ENCODE assay signal across 8 cellular contexts in genomic region chr3:119257654-119258410, GRCh38. TPM values are rescaled to one million over a fixed set of nuclear protein-coding genes. Genes with fewer than 3 reads are reported as not detected.
A peak's percentile ranks its signal among the peaks of the same experiment; 100 is the strongest.
DNase-seq lines count a peak whose midpoint lies in the region; ATAC-seq and TF ChIP-seq lines count a peak whose summit lies in the region.

No MANE protein-coding gene starts in this region.

- H3K9me3 ChIP-seq in fibroblast of lung (ENCODE audit: control insufficient read depth, insufficient read depth, low read depth, low read length) (no peaks in the 10 kb centered on the region), ascending aorta (no peaks in the 10 kb centered on the region)

- H3K4me1 Mint-ChIP-seq in stimulated activated naive CD8-positive, alpha-beta T cell treated with anti-CD3 and anti-CD28 coated beads, Interleukin-15, amount 100 ng/mL, for 72 hours: no peaks in the 10 kb centered on the region

- no peaks in the 10 kb centered on the region for H3K79me2 ChIP-seq in fibroblast of lung (ENCODE audit: control insufficient read depth, insufficient read depth, low read length)

- no peak for DNase-seq in stimulated activated naive CD8-positive, alpha-beta T cell treated with anti-CD3 and anti-CD28 coated beads, Interleukin-15, Interleukin-2, amounts not matched to agents 100 U/mL and 50 U/mL, for 24 hours
- DNase-seq in stimulated activated naive CD8-positive, alpha-beta T cell treated with anti-CD3 and anti-CD28 coated beads, Interleukin-15, amount 100 ng/mL, for 72 hours: no peak
- peak; percentile 29 to 41 for DNase-seq in Kasumi-1 (lab: John Stamatoyannopoulos, UW)
- DNase-seq in fibroblast of lung (ENCODE audit: low read depth in 2 of 2): peak; percentile 33 to 78
- no peak for DNase-seq in activated CD4-positive, CD25-positive, alpha-beta regulatory T cell treated with anti-CD3 and anti-CD28 coated beads, Interleukin-2, amount 50 U/mL, for 72 hours
- DNase-seq in activated CD4-positive, alpha-beta T cell treated with anti-CD3 and anti-CD28 coated beads for 4 hours: no peak
- DNase-seq in activated naive CD4-positive, alpha-beta T cell treated with anti-CD3 and anti-CD28 coated beads, Interleukin-2, amount 50 U/mL, for 72 hours (ENCODE audit: low spot score in 2 of 2): no peak
- DNase-seq in ascending aorta (ENCODE audit: low spot score in 2 of 2): no peak

- no peaks in the 10 kb centered on the region for H3K27me3 Mint-ChIP-seq in stimulated activated naive CD8-positive, alpha-beta T cell treated with anti-CD3 and anti-CD28 coated beads, Interleukin-15, amount 100 ng/mL, for 72 hours

- no peak overlapping the region for H3K9ac ChIP-seq in fibroblast of lung (ENCODE audit: insufficient read depth, low read length)

- H3K27ac Mint-ChIP-seq in stimulated activated naive CD8-positive, alpha-beta T cell treated with anti-CD3 and anti-CD28 coated beads, Interleukin-15, amount 100 ng/mL, for 72 hours: no peak overlapping the region
- no peak overlapping the region for H3K27ac Mint-ChIP-seq in activated naive CD4-positive, alpha-beta T cell treated with anti-CD3 and anti-CD28 coated beads, Interleukin-2, amount 50 U/mL, for 72 hours

- no peak for TF ChIP-seq CTCF in fibroblast of lung (conservative IDR thresholded peaks at IDR 0.05 in 1 of 2, IDR thresholded peaks at IDR 0.05 in 1 of 2; ENCODE audit: low read depth in 1 of 2, low read length in 2 of 2)
- no peak for TF ChIP-seq CTCF in ascending aorta (IDR thresholded peaks at IDR 0.05)

- no peak overlapping the region for H3K4me3 Mint-ChIP-seq in stimulated activated naive CD8-positive, alpha-beta T cell treated with anti-CD3 and anti-CD28 coated beads, Interleukin-15, amount 100 ng/mL, for 72 hours

- H3K9me3 Mint-ChIP-seq in stimulated activated naive CD8-positive, alpha-beta T cell treated with anti-CD3 and anti-CD28 coated beads, Interleukin-15, amount 100 ng/mL, for 72 hours: no peaks in the 10 kb centered on the region
- H3K9me3 Mint-ChIP-seq in activated naive CD4-positive, alpha-beta T cell treated with anti-CD3 and anti-CD28 coated beads, Interleukin-2, amount 50 U/mL, for 72 hours: no peaks in the 10 kb centered on the region

- H3K4me1 ChIP-seq in fibroblast of lung (ENCODE audit: control insufficient read depth, extremely low read depth, insufficient read depth, low read length) (no peaks in the 10 kb centered on the region), ascending aorta (peaks cover 3% of the 10 kb centered on the region in 2 donors)

- H3K36me3 Mint-ChIP-seq in activated naive CD4-positive, alpha-beta T cell treated with anti-CD3 and anti-CD28 coated beads, Interleukin-2, amount 50 U/mL, for 72 hours: no peaks in the 10 kb centered on the region

- intact Hi-C loops in ascending aorta (cut with DNase I): no loop called here

- H3K36me3 ChIP-seq in fibroblast of lung (ENCODE audit: control insufficient read depth, insufficient read depth, low read length): no peaks in the 10 kb centered on the region
- no peaks in the 10 kb centered on the region for H3K36me3 ChIP-seq in ascending aorta

- H3K4me3 ChIP-seq in fibroblast of lung (replicated peaks in 1 of 4; ENCODE audit: control extremely low read depth in 1 of 4, insufficient read depth in 1 of 4, low read depth in 3 of 4, low read length in 4 of 4) (no peak overlapping the region), ascending aorta (no peak overlapping the region)

- no peak overlapping the region for H3K4me2 ChIP-seq in fibroblast of lung (ENCODE audit: extremely low read depth, insufficient read depth, low read length)

- peak; percentile 40 for ATAC-seq in stimulated activated naive CD8-positive, alpha-beta T cell treated with anti-CD3 and anti-CD28 coated beads, Interleukin-15, Interleukin-2, amounts not matched to agents 100 U/mL and 50 U/mL, for 24 hours
- ATAC-seq in stimulated activated naive CD8-positive, alpha-beta T cell treated with anti-CD3 and anti-CD28 coated beads, Interleukin-15, amount 100 ng/mL, for 72 hours: no peak
- no peak for ATAC-seq in activated naive CD4-positive, alpha-beta T cell treated with anti-CD3 and anti-CD28 coated beads, Interleukin-2, amount 50 U/mL, for 72 hours

- no peak overlapping the region for H2AFZ ChIP-seq in fibroblast of lung (ENCODE audit: low read length)

- no peaks in the 10 kb centered on the region for H4K20me1 ChIP-seq in fibroblast of lung (ENCODE audit: control insufficient read depth, extremely low read depth, insufficient read depth, low read length)

- H3K27me3 ChIP-seq in fibroblast of lung (ENCODE audit: control insufficient read depth, insufficient read depth, low read length) (no peaks in the 10 kb centered on the region), ascending aorta (no peaks in the 10 kb centered on the region)

- no peak overlapping the region for H3K27ac ChIP-seq in fibroblast of lung (ENCODE audit: insufficient read depth, low read length)
- H3K27ac ChIP-seq in ascending aorta: peak overlapping the region in 1 of 2 donors; percentile 31

RNA-seq across cellular contexts. Expression of gene B4GALT4, which starts 17.2 kb away (rescaled TPM):
- total RNA-seq in fibroblast of lung: 16.4 and 19.5 TPM in 2 replicates
- polyA plus RNA-seq in fibroblast of lung: 25.8 and 32.4 TPM in 2 replicates
- 23.4 and 28.1 TPM in 2 replicates for polyA plus RNA-seq in fibroblast of lung (2012)
- polyA minus RNA-seq in fibroblast of lung (ENCODE audit: low replicate concordance): 2.5 and 4.1 TPM in 2 replicates
- 10 to 100 TPM; 13.8 to 21.0 TPM for total RNA-seq in activated naive CD4-positive, alpha-beta T cell treated with anti-CD3 and anti-CD28 coated beads, Interleukin-2, amount 50 U/mL, for 72 hours
- 6.4 TPM for total RNA-seq in ascending aorta

RNA-seq across cellular contexts. Expression of gene ARHGAP31, which starts 36.4 kb away (rescaled TPM):
- total RNA-seq in fibroblast of lung: 3.3 and 3.5 TPM in 2 replicates
- polyA plus RNA-seq in fibroblast of lung: 5.1 and 8.1 TPM in 2 replicates
- polyA plus RNA-seq in fibroblast of lung (2012): 3.8 and 5.8 TPM in 2 replicates
- 13.7 and 22.2 TPM in 2 replicates for polyA minus RNA-seq in fibroblast of lung (ENCODE audit: low replicate concordance)
- total RNA-seq in activated naive CD4-positive, alpha-beta T cell treated with anti-CD3 and anti-CD28 coated beads, Interleukin-2, amount 50 U/mL, for 72 hours: 10 to 100 TPM in 1 of 2 donors, 1 to 10 TPM in 1; 2.1 to 11.0 TPM
- 31.4 TPM for total RNA-seq in ascending aorta

Comparison
In these comparisons a context has a peak if more than half of its experiments do, and no peak if none do; other contexts are left out.
1. DNase-seq: peak in Kasumi-1 (2 of 2) and fibroblast of lung (2 of 2); none in stimulated activated naive CD8-positive, alpha-beta T cell treated with anti-CD3 and anti-CD28 coated beads, Interleukin-15, Interleukin-2, amounts not matched to agents 100 U/mL and 50 U/mL, for 24 hours (single experiment), stimulated activated naive CD8-positive, alpha-beta T cell treated with anti-CD3 and anti-CD28 coated beads, Interleukin-15, amount 100 ng/mL, for 72 hours (0 of 2), activated CD4-positive, CD25-positive, alpha-beta regulatory T cell treated with anti-CD3 and anti-CD28 coated beads, Interleukin-2, amount 50 U/mL, for 72 hours (single experiment), activated CD4-positive, alpha-beta T cell treated with anti-CD3 and anti-CD28 coated beads for 4 hours (0 of 2), activated naive CD4-positive, alpha-beta T cell treated with anti-CD3 and anti-CD28 coated beads, Interleukin-2, amount 50 U/mL, for 72 hours (0 of 2) and ascending aorta (0 of 2).